Comparison of ENCODE assay signal across 8 cellular contexts in the genomic region with DNA sequence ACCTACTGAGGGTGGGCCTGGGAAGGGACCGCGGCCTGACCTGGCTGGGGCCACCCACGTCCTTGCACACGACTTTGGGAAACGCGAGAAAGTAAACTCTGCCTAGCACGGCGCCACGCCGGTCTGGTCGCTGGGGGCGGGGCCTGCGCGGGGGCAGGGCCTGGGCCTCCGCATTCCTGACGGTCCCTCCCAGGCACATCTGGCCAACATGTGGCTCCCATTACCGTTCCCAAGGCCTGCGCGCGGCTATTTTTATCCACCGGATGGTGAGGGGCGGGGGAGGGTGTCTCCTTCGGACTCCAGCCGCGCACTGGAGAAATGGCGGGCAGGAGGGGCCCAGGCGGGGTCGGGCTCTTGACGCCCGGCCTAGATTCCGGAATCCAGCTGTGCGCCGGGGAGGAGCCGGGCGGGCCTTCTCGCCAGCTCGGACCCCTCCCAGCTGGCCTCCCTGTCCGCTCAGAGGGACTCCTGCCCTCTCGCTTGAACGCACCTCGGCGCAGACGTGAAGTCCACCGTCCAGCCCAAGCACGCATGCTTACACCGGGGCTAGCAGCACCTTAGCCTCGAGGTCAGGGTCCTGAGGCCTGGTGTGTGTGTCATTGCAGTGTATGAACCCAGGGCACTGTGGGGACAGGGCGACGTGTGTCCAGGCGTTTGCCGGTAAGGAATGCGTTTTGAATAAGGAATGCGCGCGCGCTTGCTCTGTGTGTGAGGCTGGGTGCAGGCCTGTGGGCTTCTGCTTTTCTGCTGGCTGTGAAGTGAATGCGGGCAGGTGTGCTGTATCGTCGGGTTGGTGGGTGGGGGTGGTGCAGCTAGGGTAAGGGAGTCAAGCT. TPM values are rescaled to one million over a fixed set of nuclear protein-coding genes. Genes with fewer than 3 reads are reported as not detected.
DNase-seq lines count a peak whose midpoint lies in the region; ATAC-seq and TF ChIP-seq lines count a peak whose summit lies in the region.

No MANE protein-coding gene starts in this region.

- peak overlapping the region in 1 of 3 donors; percentile 14 for H3K4me3 ChIP-seq in liver (ENCODE audit: low read depth in 1 of 3, low read length in 3 of 3)
- H3K4me3 ChIP-seq in suprapubic skin: peak overlapping the region; percentile 79

- H3K27me3 ChIP-seq in liver (ENCODE audit: control insufficient read depth in 4 of 4, insufficient read depth in 4 of 4, low read length in 3 of 4): no peaks in the 10 kb centered on the region
- H3K27me3 ChIP-seq in suprapubic skin: no peaks in the 10 kb centered on the region

- TF ChIP-seq CTCF in liver (IDR thresholded peaks at IDR 0.05; ENCODE audit: low read depth, low read length, missing input control) (no peak), suprapubic skin (IDR thresholded peaks at IDR 0.05) (no peak), GM13977 (IDR thresholded peaks at IDR 0.05; ENCODE audit: extremely low read depth, insufficient read depth, missing control alignments) (no peak)

- DNase-seq in COLO668 (lab: John Stamatoyannopoulos, UW; ENCODE audit: unreplicated experiment) (peak; percentile 44), NCI-H526 (lab: John Stamatoyannopoulos, UW) (peak; percentile 48 to 85), suprapubic skin (ENCODE audit: low spot score in 2 of 2) (peak; percentile 92 to 93), GM13977 (ENCODE audit: low spot score) (no peak)

- WGBS in liver: 29% methylated on average over 59 of the region's 59 CpGs
- whole genome bisulfite sequencing in suprapubic skin: 50% methylated on average over 25 of the region's 59 CpGs

- no peak for TF ChIP-seq EP300 in suprapubic skin (IDR thresholded peaks at IDR 0.05)

- H3K36me3 ChIP-seq in liver (ENCODE audit: control insufficient read depth in 4 of 4, insufficient read depth in 3 of 4, low read depth in 1 of 4, low read length in 3 of 4) (no peaks in the 10 kb centered on the region), suprapubic skin (no peaks in the 10 kb centered on the region)

- no peak for ATAC-seq in HG03280 (IDR thresholded peaks at IDR 0.05; ENCODE audit: unreplicated experiment)
- ATAC-seq in HG03095 (IDR thresholded peaks at IDR 0.05; ENCODE audit: unreplicated experiment): no peak

- H3K27ac ChIP-seq in cingulate gyrus (ENCODE audit: low read depth, low read length) (peak overlapping the region; percentile 19), liver (ENCODE audit: low read depth in 1 of 2, low read length in 2 of 2) (peak overlapping the region; percentile 3 to 78), suprapubic skin (peak overlapping the region; percentile 85)

- H3K4me1 ChIP-seq in liver (ENCODE audit: control insufficient read depth in 4 of 4, insufficient read depth in 4 of 4, low read length in 3 of 4): peaks cover 5 to 25% (median 13%) of the 10 kb centered on the region in 4 donors
- H3K4me1 ChIP-seq in suprapubic skin: peaks cover 37% of the 10 kb centered on the region

- TF ChIP-seq POLR2A in suprapubic skin (IDR thresholded peaks at IDR 0.05): no peak

- in situ Hi-C loops in GM13977 (cut with MboI; ENCODE audit: low pct_unique_long_range_greater_than_20kb, low sequenced_read_pairs, unreplicated experiment): no loop called here

- H3K9me3 ChIP-seq in liver (ENCODE audit: control insufficient read depth in 4 of 4, low read length in 3 of 4): no peaks in the 10 kb centered on the region
- H3K9me3 ChIP-seq in suprapubic skin: no peaks in the 10 kb centered on the region

- H3K9ac ChIP-seq in liver (ENCODE audit: low read depth in 1 of 2, low read length in 2 of 2): no peak overlapping the region

- no peak for TF ChIP-seq RAD21 in liver (IDR thresholded peaks at IDR 0.05)

TF ChIP-seq in liver, 16 proteins besides CTCF, POLR2A, EP300 and RAD21:
- TF ChIP-seq NR2F2 (IDR thresholded peaks at IDR 0.05) (no peak), HNF4G (IDR thresholded peaks at IDR 0.05) (no peak), YY1 (IDR thresholded peaks at IDR 0.05) (peak; percentile 21), TAF1 (conservative IDR thresholded peaks at IDR 0.05) (no peak), REST (IDR thresholded peaks at IDR 0.05) (no peak), GABPA (IDR thresholded peaks at IDR 0.05 in 1 of 2, conservative IDR thresholded peaks at IDR 0.05 in 1 of 2) (no peak), JUND (IDR thresholded peaks at IDR 0.05) (no peak), EGR1 (IDR thresholded peaks at IDR 0.05; ENCODE audit: low read depth in 2 of 2) (no peak), FOXA2 (IDR thresholded peaks at IDR 0.05) (no peak), RXRA (IDR thresholded peaks at IDR 0.05) (peak; percentile 21 to 24), FOXA1 (IDR thresholded peaks at IDR 0.05) (no peak), HNF4A (conservative IDR thresholded peaks at IDR 0.05) (peak in 1 of 2 donors; percentile 66), SP1 (IDR thresholded peaks at IDR 0.05) (peak; percentile 32), MAX (IDR thresholded peaks at IDR 0.05) (no peak)
- TF ChIP-seq, protein P1, sequence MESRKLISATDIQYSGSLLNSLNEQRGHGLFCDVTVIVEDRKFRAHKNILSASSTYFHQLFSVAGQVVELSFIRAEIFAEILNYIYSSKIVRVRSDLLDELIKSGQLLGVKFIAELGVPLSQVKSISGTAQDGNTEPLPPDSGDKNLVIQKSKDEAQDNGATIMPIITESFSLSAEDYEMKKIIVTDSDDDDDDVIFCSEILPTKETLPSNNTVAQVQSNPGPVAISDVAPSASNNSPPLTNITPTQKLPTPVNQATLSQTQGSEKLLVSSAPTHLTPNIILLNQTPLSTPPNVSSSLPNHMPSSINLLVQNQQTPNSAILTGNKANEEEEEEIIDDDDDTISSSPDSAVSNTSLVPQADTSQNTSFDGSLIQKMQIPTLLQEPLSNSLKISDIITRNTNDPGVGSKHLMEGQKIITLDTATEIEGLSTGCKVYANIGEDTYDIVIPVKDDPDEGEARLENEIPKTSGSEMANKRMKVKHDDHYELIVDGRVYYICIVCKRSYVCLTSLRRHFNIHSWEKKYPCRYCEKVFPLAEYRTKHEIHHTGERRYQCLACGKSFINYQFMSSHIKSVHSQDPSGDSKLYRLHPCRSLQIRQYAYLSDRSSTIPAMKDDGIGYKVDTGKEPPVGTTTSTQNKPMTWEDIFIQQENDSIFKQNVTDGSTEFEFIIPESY (IDR thresholded peaks at IDR 0.05): no peak
- TF ChIP-seq, protein P2, sequence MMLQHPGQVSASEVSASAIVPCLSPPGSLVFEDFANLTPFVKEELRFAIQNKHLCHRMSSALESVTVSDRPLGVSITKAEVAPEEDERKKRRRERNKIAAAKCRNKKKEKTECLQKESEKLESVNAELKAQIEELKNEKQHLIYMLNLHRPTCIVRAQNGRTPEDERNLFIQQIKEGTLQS (IDR thresholded peaks at IDR 0.05): no peak

RNA-seq across cellular contexts. Expression of gene EVA1B, which starts 2.1 kb away (rescaled TPM):
- total RNA-seq in liver (10 to 100 TPM in 1 of 2 donors, 1 to 10 TPM in 1; 5.6 to 22.7 TPM), suprapubic skin (10 to 100 TPM; 13.3 to 28.0 (median 19.2) TPM)
- 10 to 100 TPM in 1 of 2 donors, 1 to 10 TPM in 1; 3.3 to 11.2 TPM for polyA plus RNA-seq in liver

RNA-seq across cellular contexts. Expression of gene SH3D21, which starts 15.2 kb away (rescaled TPM):
- total RNA-seq in liver: 1 to 10 TPM in 1 of 2 donors, under 1 TPM in 1; 0.47 to 1.0 TPM
- under 1 TPM; 0.29 to 0.36 TPM for polyA plus RNA-seq in liver
- 10 to 100 TPM in 3 of 4 donors, 1 to 10 TPM in 1; 6.0 to 26.6 (median 16.0) TPM for total RNA-seq in suprapubic skin

Comparison
In these comparisons a context has a peak if more than half of its experiments do, and no peak if none do; other contexts are left out.
1. H3K27ac ChIP-seq: peak in every context shown above with its lines; median percentile 85 in suprapubic skin; 40 in liver; 19 in cingulate gyrus.